10 cellular contexts compared by ENCODE assay signal in the genomic region with DNA sequence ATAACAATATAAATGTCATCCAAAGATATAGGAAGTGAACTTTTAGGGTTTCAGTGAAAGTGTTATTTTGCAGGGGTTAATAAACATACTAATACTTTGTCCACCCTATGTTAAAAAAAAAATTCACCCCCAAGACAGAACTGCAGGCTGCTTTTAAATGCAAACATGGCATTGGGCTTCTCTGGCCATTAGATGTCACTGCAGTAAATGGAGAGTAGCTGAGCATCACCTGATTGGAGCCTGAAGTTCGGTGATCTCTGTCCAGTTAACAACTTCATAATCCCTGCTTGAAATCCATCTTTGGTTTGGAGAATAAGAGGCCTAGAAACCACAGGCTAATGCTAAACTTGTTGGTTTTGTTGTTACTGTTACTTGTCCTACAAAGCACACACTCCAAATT. TPM values are rescaled to one million over a fixed set of nuclear protein-coding genes. Genes with fewer than 3 reads are reported as not detected.
DNase-seq lines count a peak whose midpoint lies in the region; ATAC-seq and TF ChIP-seq lines count a peak whose summit lies in the region.
"Had no signal": no experiment of that assay in that cellular context is flagged by ENCODE, and none has a peak within 500 bp of the region (broad histone marks: within the 10 kb centered on the region; RNA-seq: fewer than 3 reads in every experiment).

No MANE protein-coding gene starts in this region.

- no peak overlapping the region for H3K27ac Mint-ChIP-seq in HFFc6

- H4K20me1 ChIP-seq in DND-41 (ENCODE audit: insufficient read depth, low read length) = no peaks in the 10 kb centered on the region

- no peak overlapping the region for H3K9ac ChIP-seq in DND-41 (ENCODE audit: low read depth, low read length)

- H3K27ac ChIP-seq in DND-41 (ENCODE audit: low read length) = no peak overlapping the region
- H3K27ac ChIP-seq: suprapubic skin had no signal

- H3K4me3 Mint-ChIP-seq in HFFc6 = no peak overlapping the region

- peaks cover 7% of the 10 kb centered on the region; the same call in 1 of the 2 replicates for H3K36me3 Mint-ChIP-seq in HFFc6 (ENCODE audit: low read depth)

- DNase-seq in DND-41 (no peak), HFFc6 (peak; percentile 7), SW480 (ENCODE audit: low spot score) (peak; percentile 21), left lobe of liver (ENCODE audit: low spot score) (no peak), NCI-H128 (lab: John Stamatoyannopoulos, UW; ENCODE audit: unreplicated experiment) (no peak), amniotic stem cell (lab: John Stamatoyannopoulos, UW) (no peak), kidney tubule cell (ENCODE audit: low spot score) (no peak)
- no peak for DNase-seq in activated CD4-positive, alpha-beta T cell treated with anti-CD3 and anti-CD28 coated beads for 4 hours

- H3K27me3 Mint-ChIP-seq in HFFc6 (ENCODE audit: insufficient read depth) = no peaks in the 10 kb centered on the region; the same call in 1 of the 2 replicates

- no peaks in the 10 kb centered on the region for H3K4me1 ChIP-seq in DND-41 (ENCODE audit: insufficient read depth, low read length)
- H3K4me1 ChIP-seq: suprapubic skin had no signal

- H2AFZ ChIP-seq in DND-41 (ENCODE audit: low read depth, low read length) = no peak overlapping the region

- H3K27me3 ChIP-seq in DND-41 (ENCODE audit: insufficient read depth, low read length, poor library complexity) = no peaks in the 10 kb centered on the region
- H3K27me3 ChIP-seq: suprapubic skin had no signal

- no peak overlapping the region for H3K4me2 ChIP-seq in DND-41 (ENCODE audit: insufficient read depth, low read length)

- H3K36me3 ChIP-seq in DND-41 (ENCODE audit: insufficient read depth, low read length) = no peaks in the 10 kb centered on the region
- H3K36me3 ChIP-seq: suprapubic skin had no signal

- no peaks in the 10 kb centered on the region for H3K9me3 Mint-ChIP-seq in HFFc6

- peak; percentile 54 for TF ChIP-seq CTCF in DND-41 (IDR thresholded peaks at IDR 0.05; ENCODE audit: borderline replicate concordance, extremely low read depth, low read length, poor library complexity, severe bottlenecking)
- peak; percentile 50; the same call in 1 of the 2 replicates for TF ChIP-seq CTCF in HFFc6 (IDR thresholded peaks at IDR 0.05)

- no peaks in the 10 kb centered on the region for H3K9me3 ChIP-seq in DND-41 (ENCODE audit: insufficient read depth, low read length, severe bottlenecking)
- H3K9me3 ChIP-seq: suprapubic skin had no signal

- no peak overlapping the region for H3K4me3 ChIP-seq in DND-41 (ENCODE audit: low read depth in 1 of 2, low read length in 2 of 2)
- H3K4me3 ChIP-seq: suprapubic skin had no signal

- no peaks in the 10 kb centered on the region for H3K79me2 ChIP-seq in DND-41 (ENCODE audit: insufficient read depth, low read length)

- ATAC-seq in DND-41 (ENCODE audit: insufficient read depth, low read depth) (0 out of 3 replicates have a peak, but pooled peaks have one; percentile 53), left lobe of liver (peak; percentile 94)
- ATAC-seq: activated CD4-positive, CD25-positive, alpha-beta regulatory T cell treated with anti-CD3 and anti-CD28 coated beads, Interleukin-2, amount 50 U/mL, for 24 hours had no signal

- peaks cover 9% of the 10 kb centered on the region for H3K4me1 Mint-ChIP-seq in HFFc6 (ENCODE audit: low read depth)

RNA-seq across cellular contexts. Expression of gene SLC25A43, which starts 18.7 kb away (rescaled TPM):
- 10 to 100 TPM; 19.4 to 26.0 (median 22.7) TPM for total RNA-seq in HFFc6 (2021; fragmentation: NEBNext Ultra II Directional; extraction: Animal tissue kit (Norgen Biotek cat#: 25700))
- total RNA-seq in left lobe of liver = 7.3 TPM

RNA-seq across cellular contexts. Expression of gene SLC25A5, which starts 50.4 kb away (rescaled TPM):
- total RNA-seq in HFFc6 (2021; fragmentation: NEBNext Ultra II Directional; extraction: Animal tissue kit (Norgen Biotek cat#: 25700)) = 100 to 1,000 TPM; 223 to 296 (median 270) TPM
- 208 TPM for total RNA-seq in left lobe of liver

Comparison
In these comparisons a context has a peak if more than half of its experiments do, and no peak if none do; other contexts are left out.
1. DNase-seq: peak in HFFc6 (single experiment) and SW480 (single experiment); none in DND-41 (single experiment), left lobe of liver (single experiment), NCI-H128 (single experiment), amniotic stem cell (single experiment), activated CD4-positive, alpha-beta T cell treated with anti-CD3 and anti-CD28 coated beads for 4 hours (0 of 2) and kidney tubule cell (single experiment).